ENCODE assay signal across 1 cellular context in the genomic region with DNA sequence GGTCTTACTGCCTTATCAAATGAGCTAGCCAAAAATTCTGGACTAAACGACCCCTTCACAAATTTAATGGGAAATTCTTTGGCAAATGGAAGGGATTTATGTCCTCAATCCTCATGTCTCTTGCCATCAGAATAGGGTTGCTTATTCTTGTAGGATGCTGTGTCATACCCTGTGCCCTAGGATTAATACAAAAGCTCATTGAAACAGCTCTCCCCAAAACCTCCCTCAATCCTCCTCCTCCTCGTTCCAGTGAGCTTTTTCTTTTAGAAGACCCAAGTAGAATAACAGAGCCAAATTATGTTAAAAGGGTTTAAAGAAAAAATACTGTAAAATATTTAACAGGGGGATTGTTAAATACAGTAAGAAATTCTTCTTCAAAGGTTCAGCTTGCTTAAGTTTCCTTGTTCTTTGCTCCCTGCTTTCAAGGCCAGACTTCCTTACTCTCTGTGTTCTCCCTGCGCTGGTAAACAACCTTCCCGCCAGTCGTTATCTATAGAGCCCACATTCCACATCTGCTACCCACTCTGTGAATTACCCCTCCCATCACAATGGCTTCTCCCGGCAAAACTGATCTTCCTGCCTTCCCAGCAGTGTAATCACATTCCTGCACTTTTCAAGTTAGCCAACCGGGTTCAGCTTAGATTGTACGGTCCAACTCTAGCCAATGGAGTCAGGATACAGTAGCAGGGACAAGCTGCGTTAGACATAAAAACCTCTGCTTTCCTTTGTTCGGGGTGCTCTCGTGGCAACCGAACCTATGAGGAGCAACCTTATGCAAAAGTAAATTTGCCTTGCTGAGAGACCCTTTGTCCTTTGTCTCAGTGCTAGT.
TF ChIP-seq lines count a peak whose summit lies in the region.

No MANE protein-coding gene starts in this region.

TF ChIP-seq in HepG2, 621 proteins besides CTCF, POLR2A, EP300 and RAD21 (continued from another document and continues in another):
- TF ChIP-seq, protein P1, sequence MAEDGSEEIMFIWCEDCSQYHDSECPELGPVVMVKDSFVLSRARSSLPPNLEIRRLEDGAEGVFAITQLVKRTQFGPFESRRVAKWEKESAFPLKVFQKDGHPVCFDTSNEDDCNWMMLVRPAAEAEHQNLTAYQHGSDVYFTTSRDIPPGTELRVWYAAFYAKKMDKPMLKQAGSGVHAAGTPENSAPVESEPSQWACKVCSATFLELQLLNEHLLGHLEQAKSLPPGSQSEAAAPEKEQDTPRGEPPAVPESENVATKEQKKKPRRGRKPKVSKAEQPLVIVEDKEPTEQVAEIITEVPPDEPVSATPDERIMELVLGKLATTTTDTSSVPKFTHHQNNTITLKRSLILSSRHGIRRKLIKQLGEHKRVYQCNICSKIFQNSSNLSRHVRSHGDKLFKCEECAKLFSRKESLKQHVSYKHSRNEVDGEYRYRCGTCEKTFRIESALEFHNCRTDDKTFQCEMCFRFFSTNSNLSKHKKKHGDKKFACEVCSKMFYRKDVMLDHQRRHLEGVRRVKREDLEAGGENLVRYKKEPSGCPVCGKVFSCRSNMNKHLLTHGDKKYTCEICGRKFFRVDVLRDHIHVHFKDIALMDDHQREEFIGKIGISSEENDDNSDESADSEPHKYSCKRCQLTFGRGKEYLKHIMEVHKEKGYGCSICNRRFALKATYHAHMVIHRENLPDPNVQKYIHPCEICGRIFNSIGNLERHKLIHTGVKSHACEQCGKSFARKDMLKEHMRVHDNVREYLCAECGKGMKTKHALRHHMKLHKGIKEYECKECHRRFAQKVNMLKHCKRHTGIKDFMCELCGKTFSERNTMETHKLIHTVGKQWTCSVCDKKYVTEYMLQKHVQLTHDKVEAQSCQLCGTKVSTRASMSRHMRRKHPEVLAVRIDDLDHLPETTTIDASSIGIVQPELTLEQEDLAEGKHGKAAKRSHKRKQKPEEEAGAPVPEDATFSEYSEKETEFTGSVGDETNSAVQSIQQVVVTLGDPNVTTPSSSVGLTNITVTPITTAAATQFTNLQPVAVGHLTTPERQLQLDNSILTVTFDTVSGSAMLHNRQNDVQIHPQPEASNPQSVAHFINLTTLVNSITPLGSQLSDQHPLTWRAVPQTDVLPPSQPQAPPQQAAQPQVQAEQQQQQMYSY (CRISPR knock-in tag; IDR thresholded peaks at IDR 0.05): no peak
- TF ChIP-seq HDAC1 (CRISPR knock-in tag; IDR thresholded peaks at IDR 0.05): peak; percentile 78
- peak; percentile 78; the same call in 1 of the 2 replicates for TF ChIP-seq MAZ (IDR thresholded peaks at IDR 0.05; ENCODE audit: borderline replicate concordance, low read depth, low read length)
- peak; percentile 77 for TF ChIP-seq MAZ (CRISPR knock-in tag; IDR thresholded peaks at IDR 0.05; ENCODE audit: low read depth)
- TF ChIP-seq NFYB (CRISPR knock-in tag; IDR thresholded peaks at IDR 0.05): peak; percentile 73
- peak; percentile 66 for TF ChIP-seq THAP11 (CRISPR knock-in tag; IDR thresholded peaks at IDR 0.05)
- TF ChIP-seq NKX3-1 (CRISPR knock-in tag; IDR thresholded peaks at IDR 0.05): peak; percentile 78; the same call in 1 of the 2 replicates
- no peak for TF ChIP-seq HOXA9 (CRISPR knock-in tag; IDR thresholded peaks at IDR 0.05; ENCODE audit: borderline replicate concordance)
- TF ChIP-seq, protein P2, sequence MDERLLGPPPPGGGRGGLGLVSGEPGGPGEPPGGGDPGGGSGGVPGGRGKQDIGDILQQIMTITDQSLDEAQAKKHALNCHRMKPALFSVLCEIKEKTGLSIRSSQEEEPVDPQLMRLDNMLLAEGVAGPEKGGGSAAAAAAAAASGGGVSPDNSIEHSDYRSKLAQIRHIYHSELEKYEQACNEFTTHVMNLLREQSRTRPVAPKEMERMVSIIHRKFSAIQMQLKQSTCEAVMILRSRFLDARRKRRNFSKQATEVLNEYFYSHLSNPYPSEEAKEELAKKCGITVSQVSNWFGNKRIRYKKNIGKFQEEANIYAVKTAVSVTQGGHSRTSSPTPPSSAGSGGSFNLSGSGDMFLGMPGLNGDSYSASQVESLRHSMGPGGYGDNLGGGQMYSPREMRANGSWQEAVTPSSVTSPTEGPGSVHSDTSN (CRISPR knock-in tag; IDR thresholded peaks at IDR 0.05): no peak
- TF ChIP-seq FOSL2 (CRISPR knock-in tag; IDR thresholded peaks at IDR 0.05): peak; percentile 61
- TF ChIP-seq SOX13 (IDR thresholded peaks at IDR 0.05): peak; percentile 31; the same call in 1 of the 2 replicates
- peak in 1 of 2 experiments; percentile 81; a peak in 2 of 4 replicates for TF ChIP-seq SOX13 (CRISPR knock-in tag; conservative IDR thresholded peaks at IDR 0.05 in 1 of 2, IDR thresholded peaks at IDR 0.05 in 1 of 2)
- TF ChIP-seq, protein P3, sequence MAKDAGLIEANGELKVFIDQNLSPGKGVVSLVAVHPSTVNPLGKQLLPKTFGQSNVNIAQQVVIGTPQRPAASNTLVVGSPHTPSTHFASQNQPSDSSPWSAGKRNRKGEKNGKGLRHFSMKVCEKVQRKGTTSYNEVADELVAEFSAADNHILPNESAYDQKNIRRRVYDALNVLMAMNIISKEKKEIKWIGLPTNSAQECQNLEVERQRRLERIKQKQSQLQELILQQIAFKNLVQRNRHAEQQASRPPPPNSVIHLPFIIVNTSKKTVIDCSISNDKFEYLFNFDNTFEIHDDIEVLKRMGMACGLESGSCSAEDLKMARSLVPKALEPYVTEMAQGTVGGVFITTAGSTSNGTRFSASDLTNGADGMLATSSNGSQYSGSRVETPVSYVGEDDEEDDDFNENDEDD (CRISPR knock-in tag; IDR thresholded peaks at IDR 0.05; ENCODE audit: borderline replicate concordance): peak; percentile 91
- peak; percentile 81; the same call in 1 of the 2 replicates for TF ChIP-seq ZNF292 (CRISPR knock-in tag; IDR thresholded peaks at IDR 0.05; ENCODE audit: borderline replicate concordance, low read depth)
- no peak for TF ChIP-seq ZNF251 (CRISPR knock-in tag; IDR thresholded peaks at IDR 0.05)
- TF ChIP-seq ZNF629 (CRISPR knock-in tag; conservative IDR thresholded peaks at IDR 0.05): peak; percentile 27; the same call in 1 of the 2 replicates
- peak; percentile 82 for TF ChIP-seq YY1 (IDR thresholded peaks at IDR 0.05; ENCODE audit: insufficient read depth, insufficient replicate concordance, low read depth, low read length)
- TF ChIP-seq CHD4 (IDR thresholded peaks at IDR 0.05; ENCODE audit: borderline replicate concordance, low read length): peak; percentile 45; the same call in 1 of the 2 replicates
- TF ChIP-seq, protein P4, sequence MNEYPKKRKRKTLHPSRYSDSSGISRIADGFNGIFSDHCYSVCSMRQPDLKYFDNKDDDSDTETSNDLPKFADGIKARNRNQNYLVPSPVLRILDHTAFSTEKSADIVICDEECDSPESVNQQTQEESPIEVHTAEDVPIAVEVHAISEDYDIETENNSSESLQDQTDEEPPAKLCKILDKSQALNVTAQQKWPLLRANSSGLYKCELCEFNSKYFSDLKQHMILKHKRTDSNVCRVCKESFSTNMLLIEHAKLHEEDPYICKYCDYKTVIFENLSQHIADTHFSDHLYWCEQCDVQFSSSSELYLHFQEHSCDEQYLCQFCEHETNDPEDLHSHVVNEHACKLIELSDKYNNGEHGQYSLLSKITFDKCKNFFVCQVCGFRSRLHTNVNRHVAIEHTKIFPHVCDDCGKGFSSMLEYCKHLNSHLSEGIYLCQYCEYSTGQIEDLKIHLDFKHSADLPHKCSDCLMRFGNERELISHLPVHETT (CRISPR knock-in tag; conservative IDR thresholded peaks at IDR 0.05): peak; percentile 62; the same call in 1 of the 2 replicates
- TF ChIP-seq ZNF24 (IDR thresholded peaks at IDR 0.05): 0 out of 2 replicates have a peak, but pooled peaks have one; percentile 21
- TF ChIP-seq, protein P5, sequence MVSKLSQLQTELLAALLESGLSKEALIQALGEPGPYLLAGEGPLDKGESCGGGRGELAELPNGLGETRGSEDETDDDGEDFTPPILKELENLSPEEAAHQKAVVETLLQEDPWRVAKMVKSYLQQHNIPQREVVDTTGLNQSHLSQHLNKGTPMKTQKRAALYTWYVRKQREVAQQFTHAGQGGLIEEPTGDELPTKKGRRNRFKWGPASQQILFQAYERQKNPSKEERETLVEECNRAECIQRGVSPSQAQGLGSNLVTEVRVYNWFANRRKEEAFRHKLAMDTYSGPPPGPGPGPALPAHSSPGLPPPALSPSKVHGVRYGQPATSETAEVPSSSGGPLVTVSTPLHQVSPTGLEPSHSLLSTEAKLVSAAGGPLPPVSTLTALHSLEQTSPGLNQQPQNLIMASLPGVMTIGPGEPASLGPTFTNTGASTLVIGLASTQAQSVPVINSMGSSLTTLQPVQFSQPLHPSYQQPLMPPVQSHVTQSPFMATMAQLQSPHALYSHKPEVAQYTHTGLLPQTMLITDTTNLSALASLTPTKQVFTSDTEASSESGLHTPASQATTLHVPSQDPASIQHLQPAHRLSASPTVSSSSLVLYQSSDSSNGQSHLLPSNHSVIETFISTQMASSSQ (IDR thresholded peaks at IDR 0.05; ENCODE audit: low read depth): peak; percentile 39; the same call in 1 of the 2 replicates
- TF ChIP-seq, protein P5 (CRISPR knock-in tag; IDR thresholded peaks at IDR 0.05; ENCODE audit: borderline replicate concordance): no peak; the same call in 1 of the 2 replicates
- TF ChIP-seq, protein P6, sequence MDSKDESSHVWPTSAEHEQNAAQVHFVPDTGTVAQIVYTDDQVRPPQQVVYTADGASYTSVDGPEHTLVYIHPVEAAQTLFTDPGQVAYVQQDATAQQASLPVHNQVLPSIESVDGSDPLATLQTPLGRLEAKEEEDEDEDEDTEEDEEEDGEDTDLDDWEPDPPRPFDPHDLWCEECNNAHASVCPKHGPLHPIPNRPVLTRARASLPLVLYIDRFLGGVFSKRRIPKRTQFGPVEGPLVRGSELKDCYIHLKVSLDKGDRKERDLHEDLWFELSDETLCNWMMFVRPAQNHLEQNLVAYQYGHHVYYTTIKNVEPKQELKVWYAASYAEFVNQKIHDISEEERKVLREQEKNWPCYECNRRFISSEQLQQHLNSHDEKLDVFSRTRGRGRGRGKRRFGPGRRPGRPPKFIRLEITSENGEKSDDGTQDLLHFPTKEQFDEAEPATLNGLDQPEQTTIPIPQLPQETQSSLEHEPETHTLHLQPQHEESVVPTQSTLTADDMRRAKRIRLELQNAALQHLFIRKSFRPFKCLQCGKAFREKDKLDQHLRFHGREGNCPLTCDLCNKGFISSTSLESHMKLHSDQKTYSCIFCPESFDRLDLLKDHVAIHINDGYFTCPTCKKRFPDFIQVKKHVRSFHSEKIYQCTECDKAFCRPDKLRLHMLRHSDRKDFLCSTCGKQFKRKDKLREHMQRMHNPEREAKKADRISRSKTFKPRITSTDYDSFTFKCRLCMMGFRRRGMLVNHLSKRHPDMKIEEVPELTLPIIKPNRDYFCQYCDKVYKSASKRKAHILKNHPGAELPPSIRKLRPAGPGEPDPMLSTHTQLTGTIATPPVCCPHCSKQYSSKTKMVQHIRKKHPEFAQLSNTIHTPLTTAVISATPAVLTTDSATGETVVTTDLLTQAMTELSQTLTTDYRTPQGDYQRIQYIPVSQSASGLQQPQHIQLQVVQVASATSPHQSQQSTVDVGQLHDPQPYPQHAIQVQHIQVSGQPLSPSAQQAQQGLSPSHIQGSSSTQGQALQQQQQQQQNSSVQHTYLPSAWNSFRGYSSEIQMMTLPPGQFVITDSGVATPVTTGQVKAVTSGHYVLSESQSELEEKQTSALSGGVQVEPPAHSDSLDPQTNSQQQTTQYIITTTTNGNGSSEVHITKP (CRISPR knock-in tag; IDR thresholded peaks at IDR 0.05; ENCODE audit: low read depth): peak; percentile 96
- 0 out of 2 replicates have a peak, but pooled peaks have one; percentile 67 for TF ChIP-seq HMG20A (CRISPR knock-in tag; IDR thresholded peaks at IDR 0.05; ENCODE audit: borderline replicate concordance)
- TF ChIP-seq ZNF34 (CRISPR knock-in tag; IDR thresholded peaks at IDR 0.05; ENCODE audit: borderline replicate concordance): no peak
- TF ChIP-seq, protein P7, sequence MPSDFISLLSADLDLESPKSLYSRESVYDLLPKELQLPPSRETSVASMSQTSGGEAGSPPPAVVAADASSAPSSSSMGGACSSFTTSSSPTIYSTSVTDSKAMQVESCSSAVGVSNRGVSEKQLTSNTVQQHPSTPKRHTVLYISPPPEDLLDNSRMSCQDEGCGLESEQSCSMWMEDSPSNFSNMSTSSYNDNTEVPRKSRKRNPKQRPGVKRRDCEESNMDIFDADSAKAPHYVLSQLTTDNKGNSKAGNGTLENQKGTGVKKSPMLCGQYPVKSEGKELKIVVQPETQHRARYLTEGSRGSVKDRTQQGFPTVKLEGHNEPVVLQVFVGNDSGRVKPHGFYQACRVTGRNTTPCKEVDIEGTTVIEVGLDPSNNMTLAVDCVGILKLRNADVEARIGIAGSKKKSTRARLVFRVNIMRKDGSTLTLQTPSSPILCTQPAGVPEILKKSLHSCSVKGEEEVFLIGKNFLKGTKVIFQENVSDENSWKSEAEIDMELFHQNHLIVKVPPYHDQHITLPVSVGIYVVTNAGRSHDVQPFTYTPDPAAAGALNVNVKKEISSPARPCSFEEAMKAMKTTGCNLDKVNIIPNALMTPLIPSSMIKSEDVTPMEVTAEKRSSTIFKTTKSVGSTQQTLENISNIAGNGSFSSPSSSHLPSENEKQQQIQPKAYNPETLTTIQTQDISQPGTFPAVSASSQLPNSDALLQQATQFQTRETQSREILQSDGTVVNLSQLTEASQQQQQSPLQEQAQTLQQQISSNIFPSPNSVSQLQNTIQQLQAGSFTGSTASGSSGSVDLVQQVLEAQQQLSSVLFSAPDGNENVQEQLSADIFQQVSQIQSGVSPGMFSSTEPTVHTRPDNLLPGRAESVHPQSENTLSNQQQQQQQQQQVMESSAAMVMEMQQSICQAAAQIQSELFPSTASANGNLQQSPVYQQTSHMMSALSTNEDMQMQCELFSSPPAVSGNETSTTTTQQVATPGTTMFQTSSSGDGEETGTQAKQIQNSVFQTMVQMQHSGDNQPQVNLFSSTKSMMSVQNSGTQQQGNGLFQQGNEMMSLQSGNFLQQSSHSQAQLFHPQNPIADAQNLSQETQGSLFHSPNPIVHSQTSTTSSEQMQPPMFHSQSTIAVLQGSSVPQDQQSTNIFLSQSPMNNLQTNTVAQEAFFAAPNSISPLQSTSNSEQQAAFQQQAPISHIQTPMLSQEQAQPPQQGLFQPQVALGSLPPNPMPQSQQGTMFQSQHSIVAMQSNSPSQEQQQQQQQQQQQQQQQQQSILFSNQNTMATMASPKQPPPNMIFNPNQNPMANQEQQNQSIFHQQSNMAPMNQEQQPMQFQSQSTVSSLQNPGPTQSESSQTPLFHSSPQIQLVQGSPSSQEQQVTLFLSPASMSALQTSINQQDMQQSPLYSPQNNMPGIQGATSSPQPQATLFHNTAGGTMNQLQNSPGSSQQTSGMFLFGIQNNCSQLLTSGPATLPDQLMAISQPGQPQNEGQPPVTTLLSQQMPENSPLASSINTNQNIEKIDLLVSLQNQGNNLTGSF (CRISPR knock-in tag; IDR thresholded peaks at IDR 0.05): no peak
- TF ChIP-seq, protein P8, sequence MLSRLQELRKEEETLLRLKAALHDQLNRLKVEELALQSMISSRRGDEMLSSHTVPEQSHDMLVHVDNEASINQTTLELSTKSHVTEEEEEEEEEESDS (CRISPR knock-in tag; IDR thresholded peaks at IDR 0.05; ENCODE audit: borderline replicate concordance): no peak
